Comparison of ENCODE assay signal across 8 cellular contexts in genomic region chr20:1377341-1377871, GRCh38. TPM values are rescaled to one million over a fixed set of nuclear protein-coding genes. Genes with fewer than 3 reads are reported as not detected.
DNase-seq lines count a peak whose midpoint lies in the region; ATAC-seq and TF ChIP-seq lines count a peak whose summit lies in the region.

No MANE protein-coding gene starts in this region.

- intact Hi-C loops in Caco-2 (cut with micrococcal nuclease; ENCODE audit: unreplicated experiment) = no loop called here

- TF ChIP-seq CTCF in Caco-2 (IDR thresholded peaks at IDR 0.05; ENCODE audit: insufficient read depth in 1 of 2, low read depth in 1 of 2, low read length in 1 of 2, severe bottlenecking in 1 of 2, unreplicated experiment in 1 of 2) (no peak), HFFc6 (IDR thresholded peaks at IDR 0.05) (no peak), neural progenitor cell (IDR thresholded peaks at IDR 0.05) (no peak)

- H3K27ac Mint-ChIP-seq in Caco-2 (ENCODE audit: unreplicated experiment) (peak overlapping the region; percentile 61), HFFc6 (peak overlapping the region; percentile 76), neural progenitor cell (peak overlapping the region; percentile 34)
- peak overlapping the region; percentile 63 for H3K27ac Mint-ChIP-seq in activated naive CD8-positive, alpha-beta T cell treated with anti-CD3 and anti-CD28 coated beads, Interleukin-2, amount 10 ng/mL, durations not matched to agents 7 days and 5 days

- H3K27ac ChIP-seq in neural progenitor cell = no peak overlapping the region

- no peaks in the 10 kb centered on the region for H3F3A ChIP-seq in neural progenitor cell (ENCODE audit: low read depth)

- H3K79me2 ChIP-seq in neural progenitor cell (ENCODE audit: low read depth) = peaks cover 86% of the 10 kb centered on the region

- peak; percentile 38 for ATAC-seq in activated naive CD8-positive, alpha-beta T cell treated with anti-CD3 and anti-CD28 coated beads, Interleukin-2, amount 10 ng/mL, durations not matched to agents 7 days and 5 days (ENCODE audit: low read depth)

- H3K9me3 Mint-ChIP-seq in Caco-2 (ENCODE audit: unreplicated experiment) (no peaks in the 10 kb centered on the region), HFFc6 (no peaks in the 10 kb centered on the region), neural progenitor cell (no peaks in the 10 kb centered on the region)
- no peaks in the 10 kb centered on the region for H3K9me3 Mint-ChIP-seq in activated naive CD8-positive, alpha-beta T cell treated with anti-CD3 and anti-CD28 coated beads, Interleukin-2, amount 10 ng/mL, durations not matched to agents 7 days and 5 days

- H3K36me3 Mint-ChIP-seq in Caco-2 (ENCODE audit: insufficient read depth, unreplicated experiment) (peaks cover 38% of the 10 kb centered on the region), HFFc6 (ENCODE audit: low read depth) (peaks cover 15% of the 10 kb centered on the region), neural progenitor cell (peaks cover 9% of the 10 kb centered on the region)
- H3K36me3 Mint-ChIP-seq in activated naive CD8-positive, alpha-beta T cell treated with anti-CD3 and anti-CD28 coated beads, Interleukin-2, amount 10 ng/mL, durations not matched to agents 7 days and 5 days = peaks cover 29% of the 10 kb centered on the region

- BruUV-seq in Caco-2 (replicated peaks; lab: Mats Ljungman, UMichigan) = no TSS peak

- no peak overlapping the region for H3K4me3 ChIP-seq in Caco-2 (ENCODE audit: low read depth, low read length)
- no peak overlapping the region for H3K4me3 ChIP-seq in neural progenitor cell

- peaks cover 91% of the 10 kb centered on the region for H4K20me1 ChIP-seq in neural progenitor cell (ENCODE audit: low read depth)

- no peak overlapping the region for H3K9ac ChIP-seq in neural progenitor cell

- H3K4me3 Mint-ChIP-seq in Caco-2 (ENCODE audit: unreplicated experiment) (no peak overlapping the region), HFFc6 (peak overlapping the region; percentile 26), neural progenitor cell (no peak overlapping the region)
- H3K4me3 Mint-ChIP-seq in activated naive CD8-positive, alpha-beta T cell treated with anti-CD3 and anti-CD28 coated beads, Interleukin-2, amount 10 ng/mL, durations not matched to agents 7 days and 5 days = peak overlapping the region; percentile 36

- CTCF ChIA-PET in Caco-2 (lab: Charles Lee) = no interaction called here

- H3K27me3 ChIP-seq in Caco-2 (replicated peaks; ENCODE audit: control insufficient read depth, insufficient read depth, low read length) = no peaks in the 10 kb centered on the region
- no peaks in the 10 kb centered on the region for H3K27me3 ChIP-seq in neural progenitor cell

- no peaks in the 10 kb centered on the region for H3K9me3 ChIP-seq in Caco-2
- no peaks in the 10 kb centered on the region for H3K9me3 ChIP-seq in neural progenitor cell (ENCODE audit: low read depth)

- peaks cover 7% of the 10 kb centered on the region for H3K4me1 Mint-ChIP-seq in Caco-2 (ENCODE audit: low read depth, unreplicated experiment)
- H3K4me1 Mint-ChIP-seq in HFFc6 (ENCODE audit: low read depth) = peaks cover 92% of the 10 kb centered on the region
- H3K4me1 Mint-ChIP-seq in activated naive CD8-positive, alpha-beta T cell treated with anti-CD3 and anti-CD28 coated beads, Interleukin-2, amount 10 ng/mL, durations not matched to agents 7 days and 5 days = peaks cover 82% of the 10 kb centered on the region
- peaks cover 12% of the 10 kb centered on the region for H3K4me1 Mint-ChIP-seq in neural progenitor cell

- H3K4me1 ChIP-seq in Caco-2 = peaks cover 16% of the 10 kb centered on the region
- H3K4me1 ChIP-seq in neural progenitor cell = peaks cover 12% of the 10 kb centered on the region

- no peak overlapping the region for H3K4me2 ChIP-seq in neural progenitor cell

- POLR2A ChIA-PET in Caco-2 (lab: Charles Lee) = no interaction called here
- POLR2A ChIA-PET in activated naive CD8-positive, alpha-beta T cell treated with anti-CD3 and anti-CD28 coated beads, Interleukin-2, amount 10 ng/mL, durations not matched to agents 7 days and 5 days (lab: Charles Lee) = interaction anchor here (0.9 kb wide), 1 partner anchor 15 kb away, joined by 4 read pairs; no protein-coding TSS in a partner anchor

- no peak for DNase-seq in Caco-2
- DNase-seq in HFFc6 = no peak
- no peak for DNase-seq in activated naive CD8-positive, alpha-beta T cell treated with anti-CD3 and anti-CD28 coated beads, Interleukin-2, amount 10 ng/mL, durations not matched to agents 7 days and 5 days
- DNase-seq in neural progenitor cell (ENCODE audit: low spot score) = no peak
- DNase-seq in 8988T = no peak
- no peak for DNase-seq in stimulated activated CD4-positive, alpha-beta T cell treated with anti-CD3 and anti-CD28 coated beads, Interleukin-2, amount 100 ng/mL, for 48 hours
- no peak for DNase-seq in NCI-H1694 treated with DMSO at 0.1 percent for 48 hours (lab: John Stamatoyannopoulos, UW)
- DNase-seq in NOMO-1 (lab: John Stamatoyannopoulos, UW; ENCODE audit: unreplicated experiment in 2 of 2) = no peak

- H3K27me3 Mint-ChIP-seq in Caco-2 (ENCODE audit: insufficient read depth, unreplicated experiment) = no peaks in the 10 kb centered on the region
- H3K27me3 Mint-ChIP-seq in HFFc6 (ENCODE audit: insufficient read depth) = no peaks in the 10 kb centered on the region; the same call in 1 of the 2 replicates
- H3K27me3 Mint-ChIP-seq in activated naive CD8-positive, alpha-beta T cell treated with anti-CD3 and anti-CD28 coated beads, Interleukin-2, amount 10 ng/mL, durations not matched to agents 7 days and 5 days = no peaks in the 10 kb centered on the region
- no peaks in the 10 kb centered on the region for H3K27me3 Mint-ChIP-seq in neural progenitor cell (ENCODE audit: insufficient read depth, low read depth)

- H3K36me3 ChIP-seq in Caco-2 (ENCODE audit: control insufficient read depth, insufficient read depth, low read length) (no peaks in the 10 kb centered on the region; the same call in 1 of the 2 replicates), neural progenitor cell (no peaks in the 10 kb centered on the region)

- H2AFZ ChIP-seq in neural progenitor cell (replicated peaks) = no peak overlapping the region

RNA-seq across cellular contexts. Expression of gene FKBP1A, which starts 15.4 kb away (rescaled TPM):
- total RNA-seq in Caco-2 (2022) = 220 and 228 TPM in 2 replicates
- 100 to 1,000 TPM; 437 to 543 (median 491) TPM for total RNA-seq in HFFc6 (2021; fragmentation: NEBNext Ultra II Directional; extraction: Animal tissue kit (Norgen Biotek cat#: 25700))
- 100 to 1,000 TPM; 231 to 234 TPM for total RNA-seq in activated naive CD8-positive, alpha-beta T cell treated with anti-CD3 and anti-CD28 coated beads, Interleukin-2, amount 10 ng/mL, durations not matched to agents 7 days and 5 days
- total RNA-seq in neural progenitor cell (ENCODE audit: low replicate concordance) = 128 and 135 TPM in 2 replicates

RNA-seq across cellular contexts. Expression of gene SDCBP2, which starts 48.5 kb away (rescaled TPM):
- 1.4 and 2.0 TPM in 2 replicates for total RNA-seq in Caco-2 (2022)
- 1 to 10 TPM in 1 of 6 experiments, under 1 TPM in 5; 0.51 to 1.5 (median 0.76) TPM for total RNA-seq in HFFc6 (2021; fragmentation: NEBNext Ultra II Directional; extraction: Animal tissue kit (Norgen Biotek cat#: 25700))
- total RNA-seq in activated naive CD8-positive, alpha-beta T cell treated with anti-CD3 and anti-CD28 coated beads, Interleukin-2, amount 10 ng/mL, durations not matched to agents 7 days and 5 days = 1 to 10 TPM; 3.7 to 5.1 TPM
- total RNA-seq in neural progenitor cell (ENCODE audit: low replicate concordance) = 1.6 and 6.6 TPM in 2 replicates

Comparison
In these comparisons a context has a peak if more than half of its experiments do, and no peak if none do; other contexts are left out.
1. H3K4me3 Mint-ChIP-seq: peak in HFFc6 (single experiment) and activated naive CD8-positive, alpha-beta T cell treated with anti-CD3 and anti-CD28 coated beads, Interleukin-2, amount 10 ng/mL, durations not matched to agents 7 days and 5 days (single experiment); none in Caco-2 (single experiment) and neural progenitor cell (single experiment).
2. Peak in every context shown above with its lines, with median percentiles within 50 percentile points of each other: H3K27ac Mint-ChIP-seq.